In genomic region chr1:228009828-228010775, GRCh38 we compare ENCODE assay signal across 1 cellular context.
TF ChIP-seq lines count a peak whose summit lies in the region.

No MANE protein-coding gene starts in this region.

TF ChIP-seq in HepG2, 621 proteins besides CTCF, POLR2A, EP300 and RAD21 (continued from another document):
- TF ChIP-seq CREB3 (CRISPR knock-in tag; IDR thresholded peaks at IDR 0.05) (no peak), ZNF451 (CRISPR knock-in tag; IDR thresholded peaks at IDR 0.05) (no peak), ZNF883 (CRISPR knock-in tag; IDR thresholded peaks at IDR 0.05; ENCODE audit: not compliant biosample characterization) (no peak), CEBPB (IDR thresholded peaks at IDR 0.05; ENCODE audit: borderline replicate concordance, low read depth, low read length) (no peak)
